8 cellular contexts compared by ENCODE assay signal in the genomic region with DNA sequence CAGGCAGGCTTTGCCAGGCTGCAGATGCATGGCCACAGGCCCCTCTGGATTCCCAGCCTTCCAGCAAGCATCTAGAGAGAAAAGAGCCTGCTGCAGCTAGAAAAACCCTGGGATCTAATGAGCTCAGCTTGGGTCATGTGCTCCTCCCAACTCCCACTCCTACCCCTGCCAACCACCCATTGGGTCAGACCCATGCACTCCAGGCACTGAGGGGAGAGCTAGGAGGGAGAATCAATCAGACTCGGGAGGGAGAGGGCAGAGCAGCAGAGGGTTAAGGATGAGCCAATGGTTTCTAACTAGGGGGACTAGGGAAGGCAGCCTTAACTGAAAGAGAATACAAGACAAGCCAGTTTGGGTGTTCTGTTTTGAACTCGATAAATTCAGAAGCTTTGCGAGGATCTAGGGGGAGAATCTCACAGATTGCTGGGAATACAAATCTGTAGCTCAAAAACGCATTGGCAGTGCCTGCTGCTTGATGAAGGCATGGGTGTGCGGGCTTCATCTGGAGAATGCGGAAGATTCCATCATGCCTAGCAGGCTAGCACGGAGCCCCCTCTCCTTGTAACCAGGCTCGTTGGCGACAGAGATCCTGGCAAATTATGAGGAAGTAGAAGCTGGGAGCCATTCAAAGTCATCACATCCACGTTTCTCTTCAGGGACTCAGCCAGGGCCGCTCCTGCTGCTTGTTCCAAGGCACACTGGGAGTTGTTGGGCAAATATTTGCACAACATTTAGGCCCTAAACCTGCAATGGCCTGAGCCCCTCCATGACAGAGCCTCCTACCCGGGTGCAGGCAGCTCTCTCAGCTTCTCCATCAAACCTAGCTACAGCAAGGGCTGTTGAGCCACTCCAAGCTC. TPM values are rescaled to one million over a fixed set of nuclear protein-coding genes. Genes with fewer than 3 reads are reported as not detected.
DNase-seq lines count a peak whose midpoint lies in the region; ATAC-seq and TF ChIP-seq lines count a peak whose summit lies in the region.

No MANE protein-coding gene starts in this region.

- no peaks in the 10 kb centered on the region for H3K27me3 ChIP-seq in right lobe of liver
- H3K27me3 ChIP-seq in tibial artery, result no peaks in the 10 kb centered on the region

- peaks cover 38% of the 10 kb centered on the region for H3K4me1 Mint-ChIP-seq in activated T-helper 17 cell treated with anti-CD3 and anti-CD28 coated beads, Interleukin-2, amount 50 U/mL, for 72 hours

- 70% methylated on average over 4 of the region's 12 CpGs for WGBS in right lobe of liver (ENCODE audit: insufficient coverage, low coverage, low lambda C conversion rate, missing lambda C conversion rate)

- H3K36me3 Mint-ChIP-seq in activated T-helper 17 cell treated with anti-CD3 and anti-CD28 coated beads, Interleukin-2, amount 50 U/mL, for 72 hours (ENCODE audit: low read depth), result peaks cover 35% of the 10 kb centered on the region

- intact Hi-C loops in right lobe of liver (cut with DNase I) (no loop called here), tibial artery (cut with DNase I; ENCODE audit: low total_unique reads) (no loop called here)

- peak overlapping the region; percentile 99 for H3K27ac Mint-ChIP-seq in activated T-helper 17 cell treated with anti-CD3 and anti-CD28 coated beads, Interleukin-2, amount 50 U/mL, for 72 hours

- TF ChIP-seq POLR2A in right lobe of liver (IDR thresholded peaks at IDR 0.05), result no peak

- H3K4me3 ChIP-seq in right lobe of liver (no peak overlapping the region), tibial artery (no peak overlapping the region)

- H3K4me1 ChIP-seq in right lobe of liver (peaks cover 0 to 36% (median 16%) of the 10 kb centered on the region in 4 donors), tibial artery (peaks cover 6 to 34% (median 31%) of the 10 kb centered on the region in 4 donors)

- H3K4me3 Mint-ChIP-seq in activated T-helper 17 cell treated with anti-CD3 and anti-CD28 coated beads, Interleukin-2, amount 50 U/mL, for 72 hours, result peak overlapping the region; percentile 93

- DNase-seq in activated CD8-positive, alpha-beta memory T cell treated with anti-CD3 and anti-CD28 coated beads, Interleukin-2, amount 50 U/mL, for 48 hours, result peak; percentile 48
- no peak for DNase-seq in activated CD8-positive, alpha-beta memory T cell treated with anti-CD3 and anti-CD28 coated beads for 24 hours
- DNase-seq in right lobe of liver, result no peak
- DNase-seq in tibial artery, result no peak
- DNase-seq in activated effector memory CD4-positive, alpha-beta T cell treated with anti-CD3 and anti-CD28 coated beads, Interleukin-2, amount 50 U/mL, for 16 hours, result no peak
- no peak for DNase-seq in kidney glomerular epithelial cell (lab: John Stamatoyannopoulos, UW)
- no peak for DNase-seq in stimulated activated CD4-positive, alpha-beta T cell treated with anti-CD3 and anti-CD28 coated beads, Interleukin-15, amount 100 ng/mL, for 24 hours

- no peak for ATAC-seq in activated T-helper 17 cell treated with anti-CD3 and anti-CD28 coated beads, Interleukin-2, amount 50 U/mL, for 72 hours (replicated peaks)
- peak in 1 of 4 donors; percentile 40 for ATAC-seq in right lobe of liver

- peak overlapping the region; percentile 32 to 87 (median 80) for H3K27ac ChIP-seq in right lobe of liver
- H3K27ac ChIP-seq in tibial artery, result peak overlapping the region; percentile 52 to 71

- H3K36me3 ChIP-seq in right lobe of liver (no peaks in the 10 kb centered on the region), tibial artery (no peaks in the 10 kb centered on the region)

- H3K9me3 ChIP-seq in right lobe of liver (no peaks in the 10 kb centered on the region), tibial artery (no peaks in the 10 kb centered on the region)

- no peaks in the 10 kb centered on the region for H3K9me3 Mint-ChIP-seq in activated T-helper 17 cell treated with anti-CD3 and anti-CD28 coated beads, Interleukin-2, amount 50 U/mL, for 72 hours

- no peaks in the 10 kb centered on the region for H3K27me3 Mint-ChIP-seq in activated T-helper 17 cell treated with anti-CD3 and anti-CD28 coated beads, Interleukin-2, amount 50 U/mL, for 72 hours

- TF ChIP-seq CTCF in right lobe of liver (IDR thresholded peaks at IDR 0.05) (no peak), tibial artery (IDR thresholded peaks at IDR 0.05) (no peak)

RNA-seq across cellular contexts. Expression of gene VCPKMT, which starts 56.4 kb away (rescaled TPM):
- total RNA-seq in activated T-helper 17 cell treated with anti-CD3 and anti-CD28 coated beads, Interleukin-2, amount 50 U/mL, for 72 hours, result 10 to 100 TPM in 1 of 2 donors, 1 to 10 TPM in 1; 8.2 to 11.4 TPM
- total RNA-seq in right lobe of liver, result 1 to 10 TPM; 1.4 to 3.8 (median 3.3) TPM
